In genomic region chr21:31929548-31929947, GRCh38 we compare ENCODE assay signal across 1 cellular context.
A peak's percentile ranks its signal among the peaks of the same experiment; 100 is the strongest.
TF ChIP-seq lines count a peak whose summit lies in the region.

No MANE protein-coding gene starts in this region.

TF ChIP-seq in HepG2, 621 proteins besides CTCF, POLR2A, EP300 and RAD21 (continued from another document and continues in another):
- no peak for TF ChIP-seq ZFP91 (CRISPR knock-in tag; IDR thresholded peaks at IDR 0.05; ENCODE audit: borderline replicate concordance)
- peak; percentile 98 for TF ChIP-seq MEIS2 (CRISPR knock-in tag; IDR thresholded peaks at IDR 0.05)
- TF ChIP-seq MAFG (CRISPR knock-in tag; IDR thresholded peaks at IDR 0.05) = no peak
- TF ChIP-seq ELF4 (CRISPR knock-in tag; IDR thresholded peaks at IDR 0.05; ENCODE audit: borderline replicate concordance) = no peak
- no peak for TF ChIP-seq SNRNP70 (IDR thresholded peaks at IDR 0.05; ENCODE audit: low read depth, low read length)
- peak; percentile 53 for TF ChIP-seq CEBPG (CRISPR knock-in tag; IDR thresholded peaks at IDR 0.05)
- no peak for TF ChIP-seq ZFP36 (IDR thresholded peaks at IDR 0.05; ENCODE audit: borderline replicate concordance, low read depth, low read length, partially characterized antibody)
- TF ChIP-seq PCBP1 (IDR thresholded peaks at IDR 0.05; ENCODE audit: borderline replicate concordance, low read depth, low read length) = no peak
- TF ChIP-seq AKNA (CRISPR knock-in tag; IDR thresholded peaks at IDR 0.05; ENCODE audit: borderline replicate concordance) = no peak
- no peak for TF ChIP-seq MYNN (CRISPR knock-in tag; IDR thresholded peaks at IDR 0.05; ENCODE audit: low read depth)
- TF ChIP-seq ZHX2 (IDR thresholded peaks at IDR 0.05; ENCODE audit: low read depth) = 0 out of 2 replicates have a peak, but pooled peaks have one; percentile 49
- no peak for TF ChIP-seq ZHX2 (CRISPR knock-in tag; IDR thresholded peaks at IDR 0.05; ENCODE audit: borderline replicate concordance)
- no peak for TF ChIP-seq KLF12 (CRISPR knock-in tag; IDR thresholded peaks at IDR 0.05; ENCODE audit: borderline replicate concordance)
- TF ChIP-seq E2F2 (CRISPR knock-in tag; IDR thresholded peaks at IDR 0.05; ENCODE audit: borderline replicate concordance) = no peak
- peak; percentile 27; the same call in 1 of the 2 replicates for TF ChIP-seq PHF8 (CRISPR knock-in tag; IDR thresholded peaks at IDR 0.05)
- no peak for TF ChIP-seq ZBTB21 (CRISPR knock-in tag; IDR thresholded peaks at IDR 0.05)
- 0 out of 2 replicates have a peak, but pooled peaks have one; percentile 45 for TF ChIP-seq MIER3 (CRISPR knock-in tag; IDR thresholded peaks at IDR 0.05; ENCODE audit: borderline replicate concordance)
- peak; percentile 77; the same call in 1 of the 2 replicates for TF ChIP-seq ZNF609 (CRISPR knock-in tag; IDR thresholded peaks at IDR 0.05; ENCODE audit: borderline replicate concordance)
- TF ChIP-seq CREM (IDR thresholded peaks at IDR 0.05) = peak; percentile 80
- no peak for TF ChIP-seq CREM (CRISPR knock-in tag; IDR thresholded peaks at IDR 0.05)
- TF ChIP-seq ZBED4 (CRISPR knock-in tag; IDR thresholded peaks at IDR 0.05; ENCODE audit: borderline replicate concordance) = peak; percentile 77; the same call in 1 of the 2 replicates
